ENCODE assay signal across 7 cellular contexts in the genomic region with DNA sequence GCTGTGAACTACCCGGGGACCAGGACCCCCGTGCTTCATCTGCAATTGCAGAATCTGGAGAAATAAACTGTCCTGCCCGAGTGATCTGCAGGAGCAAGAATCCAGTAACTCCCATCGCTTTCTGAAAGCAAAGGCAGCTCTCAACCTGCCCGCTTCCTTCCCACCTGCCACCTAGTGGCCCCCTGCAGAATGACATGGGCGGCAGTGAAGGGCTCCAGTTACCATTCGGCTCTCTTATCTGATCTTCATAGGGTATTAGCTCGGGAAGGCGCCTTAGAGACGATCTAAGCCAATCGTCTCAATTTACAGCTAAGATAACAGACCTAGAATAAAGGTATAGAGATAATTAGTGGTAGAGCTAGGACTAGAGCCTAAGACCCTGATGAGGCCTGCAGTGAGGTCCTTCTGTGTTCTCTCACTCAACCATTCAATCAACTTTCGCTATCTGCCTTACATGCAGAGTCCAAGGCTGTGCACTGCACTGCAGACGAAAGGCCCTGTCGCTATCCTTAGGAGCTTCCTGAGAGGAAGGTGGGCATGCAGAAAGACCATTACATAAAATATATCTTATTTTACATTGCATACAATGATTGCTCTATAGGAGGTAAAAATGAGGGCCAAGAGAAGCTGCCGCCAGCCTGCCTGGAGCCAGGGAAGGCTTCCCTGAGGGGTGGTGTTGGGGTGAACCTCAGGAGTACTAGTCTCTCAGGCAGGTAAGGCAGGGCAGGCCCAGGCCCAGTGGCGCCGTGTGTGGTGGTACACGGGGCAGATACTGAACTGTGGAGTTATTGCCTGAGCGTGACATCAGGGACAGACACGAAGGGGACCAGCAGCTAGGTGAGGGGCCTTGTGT. TPM values are rescaled to one million over a fixed set of nuclear protein-coding genes. Genes with fewer than 3 reads are reported as not detected.
A peak's percentile ranks its signal among the peaks of the same experiment; 100 is the strongest.
DNase-seq lines count a peak whose midpoint lies in the region; ATAC-seq, FAIRE-seq and TF ChIP-seq lines count a peak whose summit lies in the region.

No MANE protein-coding gene starts in this region.

- no peaks in the 10 kb centered on the region for H3K36me3 ChIP-seq in HepG2 (replicated peaks in 1 of 2; ENCODE audit: control insufficient read depth in 1 of 2, insufficient read depth in 2 of 2, low read length in 2 of 2)

- TF ChIP-seq RAD21 in HepG2 (CRISPR knock-in tag; IDR thresholded peaks at IDR 0.05): peak; percentile 89

- no peaks in the 10 kb centered on the region for H3K79me2 ChIP-seq in HepG2 (ENCODE audit: insufficient read depth, low read length)

- no TSS peak for BruUV-seq in HepG2 (replicated peaks; lab: Mats Ljungman, UMichigan)

- H2AFZ ChIP-seq in HepG2 (ENCODE audit: low read length): no peak overlapping the region

- peaks cover 46% of the 10 kb centered on the region for H3K4me1 ChIP-seq in HepG2 (ENCODE audit: insufficient read depth, low read length)

- peak overlapping the region; percentile 81 for H3K4me2 ChIP-seq in HepG2 (ENCODE audit: low read depth, low read length)

- H3K9me3 ChIP-seq in HepG2 (ENCODE audit: low read length): no peaks in the 10 kb centered on the region

- TF ChIP-seq EP300 in HepG2 (IDR thresholded peaks at IDR 0.05; ENCODE audit: low read depth in 2 of 2, low read length in 2 of 2) (peak in 1 of 2 experiments; percentile 35; a peak in 1 of 4 replicates), HepG2 (CRISPR knock-in tag; IDR thresholded peaks at IDR 0.05; ENCODE audit: borderline replicate concordance) (no peak)

- H3K27me3 ChIP-seq in HepG2 (ENCODE audit: control insufficient read depth in 1 of 2, insufficient read depth in 2 of 2, low read length in 2 of 2): peaks cover 1 to 50% of the 10 kb centered on the region in 2 experiments; a peak in 3 of 5 replicates

- H3K4me3 ChIP-seq in HepG2 (replicated peaks in 1 of 3; ENCODE audit: insufficient read depth in 1 of 3, low read depth in 2 of 3, low read length in 3 of 3): peak overlapping the region; percentile 6 to 57 (median 20); a peak in 4 of 6 replicates

- intact Hi-C loops in HepG2 (cut with micrococcal nuclease; ENCODE audit: unreplicated experiment): loop anchor here (1.0 to 2.0 kb wide), 3 partner anchors 89 to 133 kb away; partner anchors contain the start of gene BPHL

- POLR2A ChIA-PET in HepG2 (lab: Yijun Ruan, JAX): interaction anchor here (0.5 to 2.3 kb wide), 16 partner anchors 11 to 497 kb away, joined by 3 to 14 read pairs (median 4); partner anchors contain the start of genes BPHL, RIPK1, TUBB2A and WRNIP1

- peak; percentile 86 for FAIRE-seq in GM12892 (lab: Jason Lieb, UNC)
- peak; percentile 97 for FAIRE-seq in HepG2 (lab: Jason Lieb, UNC)

- H4K20me1 ChIP-seq in HepG2 (ENCODE audit: insufficient read depth, low read length): no peaks in the 10 kb centered on the region

- TF ChIP-seq POLR2A in GM12892 (IDR thresholded peaks at IDR 0.05; ENCODE audit: low read depth, low read length) (no peak), HepG2 (IDR thresholded peaks at IDR 0.05; ENCODE audit: insufficient read depth in 1 of 2, low read depth in 2 of 2, low read length in 2 of 2) (no peak)

- no peak overlapping the region for H3K27ac ChIP-seq in HepG2 (ENCODE audit: extremely low read length, insufficient read depth, low read length)

- CTCF ChIA-PET in HepG2 (lab: Yijun Ruan, JAX; ENCODE audit: low intra/inter-chr PET ratio, low total read pairs): interaction anchor here (1.1 to 2.5 kb wide), 4 partner anchors 9 to 480 kb away, joined by 3 to 20 read pairs (median 3); no protein-coding TSS in a partner anchor

- in situ Hi-C loops in HepG2 (cut with HindIII; ENCODE audit: extremely low pct_ligation_motif_present, low pct_unique_long_range_greater_than_20kb): loop anchor here (10.0 kb wide), 1 partner anchor 257 kb away; the partner anchor contains the start of gene NQO2

- 6% methylated on average over 20 of the region's 20 CpGs for WGBS in HepG2 (ENCODE audit: low lambda C conversion rate)

- H3K9ac ChIP-seq in HepG2 (ENCODE audit: insufficient read depth, low read depth, low read length): no peak overlapping the region; the same call in 1 of the 2 replicates

- peak; percentile 96 for TF ChIP-seq CTCF in HepG2 (CRISPR knock-in tag; IDR thresholded peaks at IDR 0.05)

- DNase-seq in GM12892 (ENCODE audit: insufficient read length): peak; percentile 83
- DNase-seq in NCI-H460 (ENCODE audit: extremely low read depth, low read depth): peak; percentile 74
- peak; percentile 70 to 75 for DNase-seq in activated CD4-positive, alpha-beta T cell treated with anti-CD3 and anti-CD28 coated beads for 24 hours (ENCODE audit: low read depth in 2 of 2)
- DNase-seq in cerebellum (ENCODE audit: low spot score): peak; percentile 90
- peak; percentile 77 for DNase-seq in HepG2 (ENCODE audit: low spot score)
- peak; percentile 72 to 75 for DNase-seq in stimulated activated CD4-positive, alpha-beta T cell treated with anti-CD3 and anti-CD28 coated beads, Interleukin-4, amount 100 ng/mL, for 4 hours

- ATAC-seq in HG03342 (IDR thresholded peaks at IDR 0.05; ENCODE audit: unreplicated experiment): peak; percentile 72
- ATAC-seq in HepG2: peak; percentile 78

TF ChIP-seq in HepG2, 621 proteins besides CTCF, POLR2A, EP300 and RAD21 (continues in another document):
- TF ChIP-seq SPEN (CRISPR knock-in tag; IDR thresholded peaks at IDR 0.05; ENCODE audit: low read depth) (peak; percentile 35; the same call in 1 of the 2 replicates), YY1 (IDR thresholded peaks at IDR 0.05; ENCODE audit: insufficient read depth, insufficient replicate concordance, low read depth, low read length) (peak; percentile 47), ZNF331 (CRISPR knock-in tag; IDR thresholded peaks at IDR 0.05) (peak; percentile 62; the same call in 1 of the 2 replicates), MED1 (CRISPR knock-in tag; IDR thresholded peaks at IDR 0.05) (0 out of 2 replicates have a peak, but pooled peaks have one; percentile 28), MLLT10 (CRISPR knock-in tag; IDR thresholded peaks at IDR 0.05) (no peak), FOXC1 (CRISPR knock-in tag; IDR thresholded peaks at IDR 0.05; ENCODE audit: borderline replicate concordance) (peak; percentile 43; the same call in 1 of the 2 replicates), ZNF317 (CRISPR knock-in tag; IDR thresholded peaks at IDR 0.05) (peak; percentile 75)

RNA-seq across cellular contexts. Expression of gene PSMG4, which starts 7.1 kb away (rescaled TPM):
- 18.9 TPM for polyA plus RNA-seq in GM12892 (2012; ENCODE audit: missing spikeins)
- total RNA-seq in NCI-H460 (2014; rRNA removed; shearing (Covaris generic)): 25.4 and 32.5 TPM in 2 replicates
- 46.4 and 56.0 TPM in 2 replicates for polyA plus RNA-seq in NCI-H460 (2014; cell fraction: nucleus; rRNA removed)
- total RNA-seq in cerebellum: 40.9 TPM
- 24.5 and 32.8 TPM in 2 replicates for total RNA-seq in HepG2 (2016; rRNA removed; fragmentation: Illumina TruSeq; extraction: Trizol)
- 43.3 and 56.1 TPM in 2 replicates for total RNA-seq in HepG2 (2016; cell fraction: cytosol; rRNA removed; fragmentation: Illumina TruSeq; extraction: Trizol; ENCODE audit: low read depth)
- total RNA-seq in HepG2 (2016; cell fraction: insoluble cytoplasmic fraction; rRNA removed; fragmentation: Illumina TruSeq; extraction: Trizol): 26.0 and 30.5 TPM in 2 replicates
- 33.3 and 46.1 TPM in 2 replicates for total RNA-seq in HepG2 (2016; cell fraction: membrane; rRNA removed; fragmentation: Illumina TruSeq; extraction: Trizol)
- total RNA-seq in HepG2 (2016; cell fraction: nucleus; rRNA removed; fragmentation: Illumina TruSeq; extraction: Trizol): 22.5 and 24.0 TPM in 2 replicates
- 28.5 and 32.8 TPM in 2 replicates for polyA plus RNA-seq in HepG2 (2011; rRNA removed)
- polyA plus RNA-seq in HepG2 (2011; cell fraction: cytosol; rRNA removed): 24.5 and 48.7 TPM in 2 replicates
- polyA plus RNA-seq in HepG2 (2011; cell fraction: nucleus; rRNA removed): 39.7 and 47.3 TPM in 2 replicates
- 24.7 TPM in 2 replicates for polyA plus RNA-seq in HepG2 (2012)
- polyA plus RNA-seq in HepG2 (2016; cell fraction: cytosol; fragmentation: Illumina TruSeq; extraction: Trizol; ENCODE audit: low read depth): 40.0 and 56.6 TPM in 2 replicates
- polyA plus RNA-seq in HepG2 (2016; cell fraction: insoluble cytoplasmic fraction; fragmentation: Illumina TruSeq; extraction: Trizol; ENCODE audit: low read depth): 25.9 and 30.2 TPM in 2 replicates
- 27.5 and 37.6 TPM in 2 replicates for polyA plus RNA-seq in HepG2 (2016; cell fraction: membrane; fragmentation: Illumina TruSeq; extraction: Trizol; ENCODE audit: low read depth)
- 36.5 and 39.2 TPM in 2 replicates for polyA plus RNA-seq in HepG2 (2016; cell fraction: nucleus; fragmentation: Illumina TruSeq; extraction: Trizol; ENCODE audit: insufficient read depth, low read depth)
- polyA minus RNA-seq in HepG2 (2011; rRNA and poly(A)+ RNA removed; ENCODE audit: low replicate concordance): 28.6 and 43.2 TPM in 2 replicates
- 12.1 and 14.2 TPM in 2 replicates for polyA minus RNA-seq in HepG2 (2011; cell fraction: cytosol; rRNA and poly(A)+ RNA removed)
- polyA minus RNA-seq in HepG2 (2011; cell fraction: nucleus; rRNA and poly(A)+ RNA removed): 23.0 and 28.2 TPM in 2 replicates

RNA-seq across cellular contexts. Expression of gene TUBB2B, which starts 24.2 kb away (rescaled TPM):
- polyA plus RNA-seq in GM12892 (2012; ENCODE audit: missing spikeins): 39.9 TPM
- 14.4 and 16.2 TPM in 2 replicates for total RNA-seq in NCI-H460 (2014; rRNA removed; shearing (Covaris generic))
- polyA plus RNA-seq in NCI-H460 (2014; cell fraction: nucleus; rRNA removed): 18.7 and 29.5 TPM in 2 replicates
- total RNA-seq in cerebellum (1,395 TPM), HepG2 (2016; rRNA removed; fragmentation: Illumina TruSeq; extraction: Trizol) (9.3 and 10.3 TPM in 2 replicates)
- 4.4 and 4.7 TPM in 2 replicates for total RNA-seq in HepG2 (2016; cell fraction: cytosol; rRNA removed; fragmentation: Illumina TruSeq; extraction: Trizol; ENCODE audit: low read depth)
- total RNA-seq in HepG2 (2016; cell fraction: insoluble cytoplasmic fraction; rRNA removed; fragmentation: Illumina TruSeq; extraction: Trizol): 7.4 and 10.0 TPM in 2 replicates
- 7.0 TPM in 2 replicates for total RNA-seq in HepG2 (2016; cell fraction: membrane; rRNA removed; fragmentation: Illumina TruSeq; extraction: Trizol)
- 4.2 TPM in 2 replicates for total RNA-seq in HepG2 (2016; cell fraction: nucleus; rRNA removed; fragmentation: Illumina TruSeq; extraction: Trizol)
- polyA plus RNA-seq in HepG2 (2011; rRNA removed): 23.6 and 39.5 TPM in 2 replicates
- polyA plus RNA-seq in HepG2 (2011; cell fraction: cytosol; rRNA removed): 33.6 and 35.1 TPM in 2 replicates
- 20.7 and 31.9 TPM in 2 replicates for polyA plus RNA-seq in HepG2 (2011; cell fraction: nucleus; rRNA removed)
- 18.7 and 50.4 TPM in 2 replicates for polyA plus RNA-seq in HepG2 (2012)
- polyA plus RNA-seq in HepG2 (2016; cell fraction: cytosol; fragmentation: Illumina TruSeq; extraction: Trizol; ENCODE audit: low read depth): 3.0 and 3.6 TPM in 2 replicates
- 8.6 and 11.7 TPM in 2 replicates for polyA plus RNA-seq in HepG2 (2016; cell fraction: insoluble cytoplasmic fraction; fragmentation: Illumina TruSeq; extraction: Trizol; ENCODE audit: low read depth)
- polyA plus RNA-seq in HepG2 (2016; cell fraction: membrane; fragmentation: Illumina TruSeq; extraction: Trizol; ENCODE audit: low read depth): 4.9 and 7.1 TPM in 2 replicates
- 6.5 and 6.8 TPM in 2 replicates for polyA plus RNA-seq in HepG2 (2016; cell fraction: nucleus; fragmentation: Illumina TruSeq; extraction: Trizol; ENCODE audit: insufficient read depth, low read depth)
- polyA minus RNA-seq in HepG2 (2011; rRNA and poly(A)+ RNA removed; ENCODE audit: low replicate concordance): 39.5 TPM in 1 of 2 replicates, not detected in the other
- 20.2 and 27.6 TPM in 2 replicates for polyA minus RNA-seq in HepG2 (2011; cell fraction: cytosol; rRNA and poly(A)+ RNA removed)
- 4.5 and 11.2 TPM in 2 replicates for polyA minus RNA-seq in HepG2 (2011; cell fraction: nucleus; rRNA and poly(A)+ RNA removed)

Comparison
In these comparisons a context has a peak if more than half of its experiments do, and no peak if none do; other contexts are left out.
1. RNA of gene TUBB2B, which starts 24.2 kb away (total RNA-seq): 1,395 TPM in cerebellum (single experiment); 14.4 to 16.2 TPM in NCI-H460 and 4.2 to 10.3 TPM in HepG2; every median in the first group is over 10 times any median in the second.
2. Peak in every context shown above with its lines, with median percentiles within 50 percentile points of each other: DNase-seq.